Comparison of ENCODE assay signal across 17 cellular contexts in genomic region chr2:166651080-166651675, GRCh38.
DNase-seq lines count a peak whose midpoint lies in the region; ATAC-seq, FAIRE-seq and TF ChIP-seq lines count a peak whose summit lies in the region.
"Had no signal": no experiment of that assay in that cellular context is flagged by ENCODE, and none has a peak within 500 bp of the region (broad histone marks: within the 10 kb centered on the region; RNA-seq: fewer than 3 reads in every experiment).

No MANE protein-coding gene starts in this region.

- no peak overlapping the region for H3K4me3 ChIP-seq in A549
- H3K4me3 ChIP-seq: esophagus squamous epithelium had no signal

- H3K4me1 ChIP-seq in A549, result no peaks in the 10 kb centered on the region
- H3K4me1 ChIP-seq: esophagus squamous epithelium had no signal

- CTCF ChIA-PET in A549 (lab: Yijun Ruan, JAX), result no interaction called here

- no peak for TF ChIP-seq CTCF in A549 (IDR thresholded peaks at IDR 0.05)

- POLR2A ChIA-PET in A549 (lab: Yijun Ruan, JAX), result no interaction called here

- no peak for DNase-seq in A549 (ENCODE audit: low read depth in 1 of 2, low spot score in 1 of 2)
- DNase-seq in HCEC 1CT, result peak; percentile 53
- DNase-seq in amniotic epithelial cell (ENCODE audit: low read depth), result peak; percentile 72
- peak; percentile 68 for DNase-seq in foreskin melanocyte
- DNase-seq in D341Med (ENCODE audit: low spot score), result no peak
- DNase-seq in NOMO-1 (lab: John Stamatoyannopoulos, UW; ENCODE audit: unreplicated experiment in 2 of 2), result no peak
- DNase-seq in SKM-1 (lab: John Stamatoyannopoulos, UW; ENCODE audit: unreplicated experiment), result no peak
- DNase-seq: esophagus squamous epithelium; islet precursor cell; Kasumi-1; NCI-H2107; right cardiac atrium; stimulated activated CD4-positive, alpha-beta T cell treated with anti-CD3 and anti-CD28 coated beads, Interleukin-4, amount 100 ng/mL, for 4 hours; stimulated activated naive CD4-positive, alpha-beta T cell treated with Interleukin-2 at 50 U/mL for 16 hours; T-helper 9 cell had no signal

- TF ChIP-seq EP300 in A549 (IDR thresholded peaks at IDR 0.05), result no peak

- TF ChIP-seq RAD21 in A549 (conservative IDR thresholded peaks at IDR 0.05 in 1 of 2, IDR thresholded peaks at IDR 0.05 in 1 of 2), result no peak

- no peaks in the 10 kb centered on the region for H3K9me3 ChIP-seq in A549
- H3K9me3 ChIP-seq: esophagus squamous epithelium had no signal

- ATAC-seq in A549 (no peak), HG03025 (IDR thresholded peaks at IDR 0.05; ENCODE audit: low FRiP score, unreplicated experiment) (no peak)
- ATAC-seq: right cardiac atrium had no signal

- WGBS in A549 (ENCODE audit: missing lambda C conversion rate), result 0% methylated on average over 4 of the region's 4 CpGs

- H3K4me2 ChIP-seq in A549, result peak overlapping the region; percentile 14; the same call in 1 of the 3 replicates

- no peak for FAIRE-seq in A549 (lab: Jason Lieb, UNC)
- FAIRE-seq: GM19239 had no signal

- H3K27ac ChIP-seq in A549, result no peak overlapping the region
- H3K27ac ChIP-seq: esophagus squamous epithelium had no signal

- TF ChIP-seq POLR2A in A549 (IDR thresholded peaks at IDR 0.05; ENCODE audit: low read length), result no peak

TF ChIP-seq in A549, 52 proteins besides CTCF, POLR2A, EP300 and RAD21:
- no peak for TF ChIP-seq ZNF302 (CRISPR knock-in tag; IDR thresholded peaks at IDR 0.05)
- no peak for TF ChIP-seq HOXA7 (CRISPR knock-in tag; IDR thresholded peaks at IDR 0.05)
- TF ChIP-seq FOSL2 (IDR thresholded peaks at IDR 0.05), result no peak
- peak; percentile 23; the same call in 1 of the 2 replicates for TF ChIP-seq FOSL2 (CRISPR knock-in tag; IDR thresholded peaks at IDR 0.05)
- TF ChIP-seq CBX8 (IDR thresholded peaks at IDR 0.05), result no peak

Comparison
In these comparisons a context has a peak if more than half of its experiments do, and no peak if none do; other contexts are left out.
1. DNase-seq: peak in HCEC 1CT (single experiment), amniotic epithelial cell (single experiment) and foreskin melanocyte (single experiment); none in A549 (0 of 2), D341Med (single experiment), NOMO-1 (0 of 2) and SKM-1 (single experiment).